33 cellular contexts compared by ENCODE assay signal in the genomic region with DNA sequence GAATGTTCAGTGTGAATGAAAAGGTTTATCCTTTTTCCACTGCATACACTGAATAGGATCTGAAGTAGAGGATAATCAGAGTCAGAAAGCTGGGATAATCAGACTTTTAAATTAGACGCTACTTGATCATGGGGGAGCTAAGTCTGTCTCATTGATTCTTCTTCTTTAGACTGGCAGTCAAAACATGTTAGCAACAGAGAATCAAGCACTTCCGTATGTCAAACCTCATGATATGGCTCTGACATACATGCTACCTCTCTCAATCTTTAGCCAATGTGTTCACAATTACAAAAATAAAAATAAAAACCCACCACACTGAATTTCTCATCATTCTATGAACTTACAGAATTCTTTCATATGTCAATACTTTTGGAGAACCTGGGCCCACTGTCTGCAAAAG. TPM values are rescaled to one million over a fixed set of nuclear protein-coding genes. Genes with fewer than 3 reads are reported as not detected.
"Had no signal": no experiment of that assay in that cellular context is flagged by ENCODE, and none has a peak within 500 bp of the region (broad histone marks: within the 10 kb centered on the region; RNA-seq: fewer than 3 reads in every experiment).

No MANE protein-coding gene starts in this region.

- H3K27me3 Mint-ChIP-seq: stimulated activated memory B cell treated with anti-CD40 and anti-IgM and Interleukin-4, amounts not matched to agents 10 μg/mL and 1 μg/mL and 100 μg/mL, for 72 hours; stimulated activated naive B cell treated with anti-CD40 and anti-IgM and Interleukin-4, amounts not matched to agents 10 μg/mL and 1 μg/mL and 100 μg/mL, for 72 hours; stimulated activated naive CD8-positive, alpha-beta T cell treated with anti-CD3 and anti-CD28 coated beads, Interleukin-15, amount 100 ng/mL, for 72 hours; stimulated activated naive CD8-positive, alpha-beta T cell treated with anti-CD3 and anti-CD28 coated beads, Interleukin-15, Interleukin-2, amounts not matched to agents 100 ng/mL and 50 ng/mL, for 24 hours; type B pancreatic cell had no signal

- H3K27ac ChIP-seq: stomach, suprapubic skin, testis, thoracic aorta, thyroid gland, tibial artery, tibial nerve, transverse colon, upper lobe of left lung, upper lobe of right lung, uterus, vagina had no signal

- H3K4me1 Mint-ChIP-seq: stimulated activated effector memory CD8-positive, alpha-beta T cell treated with anti-CD3 and anti-CD28 coated beads, Interleukin-12 subunit alpha, Interleukin-12 subunit beta, amount 100 ng/mL, for 72 hours; stimulated activated memory B cell treated with anti-CD40 and anti-IgM and Interleukin-4, amounts not matched to agents 10 μg/mL and 1 μg/mL and 100 μg/mL, for 72 hours; stimulated activated naive B cell treated with anti-CD40 and anti-IgM and Interleukin-4, amounts not matched to agents 10 μg/mL and 1 μg/mL and 100 μg/mL, for 72 hours; stimulated activated naive CD8-positive, alpha-beta T cell treated with anti-CD3 and anti-CD28 coated beads, Interleukin-15, amount 100 ng/mL, for 72 hours had no signal

- H3K36me3 ChIP-seq: stomach, suprapubic skin, thoracic aorta, thyroid gland, tibial artery, tibial nerve, transverse colon, upper lobe of left lung, upper lobe of right lung, uterus, vagina had no signal

- H3K9me3 Mint-ChIP-seq: stimulated activated effector memory CD8-positive, alpha-beta T cell treated with anti-CD3 and anti-CD28 coated beads, Interleukin-12 subunit alpha, Interleukin-12 subunit beta, amount 100 ng/mL, for 72 hours; stimulated activated memory B cell treated with anti-CD40 and anti-IgM and Interleukin-4, amounts not matched to agents 10 μg/mL and 1 μg/mL and 100 μg/mL, for 72 hours; stimulated activated naive CD8-positive, alpha-beta T cell treated with anti-CD3 and anti-CD28 coated beads, Interleukin-15, amount 100 ng/mL, for 72 hours; stimulated activated naive CD8-positive, alpha-beta T cell treated with anti-CD3 and anti-CD28 coated beads, Interleukin-15, Interleukin-2, amounts not matched to agents 100 ng/mL and 50 ng/mL, for 24 hours; type B pancreatic cell had no signal

- DNase-seq: stimulated activated CD4-positive, alpha-beta T cell treated with anti-CD3 and anti-CD28 coated beads, Interleukin-2, amount 100 ng/mL, for 48 hours; stimulated activated CD4-positive, alpha-beta T cell treated with anti-CD3 and anti-CD28 coated beads, Interleukin-4, amount 100 ng/mL, for 1 hour; stimulated activated CD4-positive, alpha-beta T cell treated with anti-CD3 and anti-CD28 coated beads, Interleukin-4, amount 100 ng/mL, for 24 hours; stimulated activated CD4-positive, alpha-beta T cell treated with anti-CD3 and anti-CD28 coated beads, Interleukin-4, amount 100 ng/mL, for 4 hours; stimulated activated CD8-positive, alpha-beta memory T cell treated with anti-CD3 and anti-CD28 coated beads, Interleukin-4, amount 100 ng/mL, for 48 hours; stimulated activated naive B cell treated with anti-CD40 and anti-IgM and Interleukin-4, amounts not matched to agents 10 μg/mL and 1 μg/mL and 100 μg/mL, for 72 hours; stimulated activated naive CD4-positive, alpha-beta T cell; stimulated activated naive CD4-positive, alpha-beta T cell treated with Interleukin-2 at 50 U/mL for 16 hours; stimulated activated naive CD8-positive, alpha-beta T cell treated with anti-CD3 and anti-CD28 coated beads, Interleukin-15, amount 100 ng/mL, for 72 hours; stimulated activated naive CD8-positive, alpha-beta T cell treated with anti-CD3 and anti-CD28 coated beads, Interleukin-15, Interleukin-2, amounts not matched to agents 100 U/mL and 50 U/mL, for 24 hours; stomach; substantia nigra; testis; thyroid gland; tibial artery; transverse colon; trophoblast cell; upper lobe of left lung; upper lobe of right lung; uterus had no signal

- H3K27ac Mint-ChIP-seq: stimulated activated effector memory CD8-positive, alpha-beta T cell treated with anti-CD3 and anti-CD28 coated beads, Interleukin-12 subunit alpha, Interleukin-12 subunit beta, amount 100 ng/mL, for 72 hours; stimulated activated memory B cell treated with anti-CD40 and anti-IgM and Interleukin-4, amounts not matched to agents 10 μg/mL and 1 μg/mL and 100 μg/mL, for 72 hours; stimulated activated naive B cell treated with anti-CD40 and anti-IgM and Interleukin-4, amounts not matched to agents 10 μg/mL and 1 μg/mL and 100 μg/mL, for 72 hours; stimulated activated naive CD8-positive, alpha-beta T cell treated with anti-CD3 and anti-CD28 coated beads, Interleukin-15, amount 100 ng/mL, for 72 hours; stimulated activated naive CD8-positive, alpha-beta T cell treated with anti-CD3 and anti-CD28 coated beads, Interleukin-15, Interleukin-2, amounts not matched to agents 100 ng/mL and 50 ng/mL, for 24 hours; type B pancreatic cell had no signal

- ATAC-seq: stimulated activated effector memory CD8-positive, alpha-beta T cell treated with anti-CD3 and anti-CD28 coated beads, Interleukin-12 subunit alpha, Interleukin-12 subunit beta, amount 100 ng/mL, for 72 hours; stimulated activated memory B cell treated with anti-CD40 and anti-IgM and Interleukin-4, amounts not matched to agents 10 μg/mL and 1 μg/mL and 100 μg/mL, for 72 hours; stimulated activated naive B cell treated with anti-CD40 and anti-IgM and Interleukin-4, amounts not matched to agents 10 μg/mL and 1 μg/mL and 100 μg/mL, for 72 hours; stimulated activated naive CD8-positive, alpha-beta T cell treated with anti-CD3 and anti-CD28 coated beads, Interleukin-15, amount 100 ng/mL, for 72 hours; stimulated activated naive CD8-positive, alpha-beta T cell treated with anti-CD3 and anti-CD28 coated beads, Interleukin-15, Interleukin-2, amounts not matched to agents 100 U/mL and 50 U/mL, for 24 hours; upper lobe of right lung had no signal

- H3K4me3 ChIP-seq: stomach, suprapubic skin, testis, thoracic aorta, thyroid gland, tibial artery, tibial nerve, transverse colon, upper lobe of left lung, upper lobe of right lung, uterus, vagina had no signal

- H3K9me3 ChIP-seq: stomach, suprapubic skin, testis, thoracic aorta, thyroid gland, tibial artery, tibial nerve, transverse colon, upper lobe of left lung, upper lobe of right lung, uterus, vagina had no signal

- H3K4me3 Mint-ChIP-seq: stimulated activated effector memory CD8-positive, alpha-beta T cell treated with anti-CD3 and anti-CD28 coated beads, Interleukin-12 subunit alpha, Interleukin-12 subunit beta, amount 100 ng/mL, for 72 hours; stimulated activated memory B cell treated with anti-CD40 and anti-IgM and Interleukin-4, amounts not matched to agents 10 μg/mL and 1 μg/mL and 100 μg/mL, for 72 hours; stimulated activated naive B cell treated with anti-CD40 and anti-IgM and Interleukin-4, amounts not matched to agents 10 μg/mL and 1 μg/mL and 100 μg/mL, for 72 hours; stimulated activated naive CD8-positive, alpha-beta T cell treated with anti-CD3 and anti-CD28 coated beads, Interleukin-15, amount 100 ng/mL, for 72 hours; stimulated activated naive CD8-positive, alpha-beta T cell treated with anti-CD3 and anti-CD28 coated beads, Interleukin-15, Interleukin-2, amounts not matched to agents 100 ng/mL and 50 ng/mL, for 24 hours; type B pancreatic cell had no signal

- H3K36me3 Mint-ChIP-seq: stimulated activated effector memory CD8-positive, alpha-beta T cell treated with anti-CD3 and anti-CD28 coated beads, Interleukin-12 subunit alpha, Interleukin-12 subunit beta, amount 100 ng/mL, for 72 hours; stimulated activated memory B cell treated with anti-CD40 and anti-IgM and Interleukin-4, amounts not matched to agents 10 μg/mL and 1 μg/mL and 100 μg/mL, for 72 hours; stimulated activated naive B cell treated with anti-CD40 and anti-IgM and Interleukin-4, amounts not matched to agents 10 μg/mL and 1 μg/mL and 100 μg/mL, for 72 hours; type B pancreatic cell had no signal

- H3K27me3 ChIP-seq: stomach, suprapubic skin, testis, thyroid gland, tibial artery, tibial nerve, transverse colon, upper lobe of left lung, upper lobe of right lung, uterus, vagina had no signal

RNA-seq across cellular contexts. Expression of gene OR13F1, which starts 19.0 kb away (rescaled TPM):
- total RNA-seq: stomach, subcutaneous adipose tissue, suprapubic skin, temporal lobe, testis, thoracic aorta, thyroid gland, tibial nerve, transverse colon, upper lobe of left lung, upper lobe of right lung, ureter, urinary bladder, uterus, vagina had no signal
- polyA plus RNA-seq: stomach, thymus, urinary bladder had no signal

RNA-seq across cellular contexts. Expression of gene OR13C4, which starts 42.0 kb away (rescaled TPM):
- total RNA-seq: subcutaneous adipose tissue, suprapubic skin, temporal lobe, testis, thoracic aorta, tibial nerve, transverse colon, upper lobe of left lung, upper lobe of right lung, ureter, urinary bladder, vagina had no signal
- polyA plus RNA-seq: stomach, thymus, urinary bladder had no signal

RNA-seq across cellular contexts. Expression of gene OR13C3, which starts 51.6 kb away (rescaled TPM):
- total RNA-seq: stomach, subcutaneous adipose tissue, suprapubic skin, thoracic aorta, tibial nerve, transverse colon, upper lobe of right lung, ureter, urinary bladder, uterus, vagina had no signal
- polyA plus RNA-seq: stomach, thymus, urinary bladder had no signal
